Comparison of ENCODE assay signal across 26 cellular contexts in genomic region chr21:36656138-36656537, GRCh38. TPM values are rescaled to one million over a fixed set of nuclear protein-coding genes. Genes with fewer than 3 reads are reported as not detected.
DNase-seq lines count a peak whose midpoint lies in the region; TF ChIP-seq lines count a peak whose summit lies in the region.
"Had no signal": no experiment of that assay in that cellular context is flagged by ENCODE, and none has a peak within 500 bp of the region (broad histone marks: within the 10 kb centered on the region; RNA-seq: fewer than 3 reads in every experiment).

No MANE protein-coding gene starts in this region.

- no peak overlapping the region for H3K4me3 ChIP-seq in kidney epithelial cell (ENCODE audit: low read depth, low read length)
- H3K4me3 ChIP-seq in stomach: no peak overlapping the region
- H3K4me3 ChIP-seq in lower leg skin (ENCODE audit: low read depth, poor library complexity, severe bottlenecking): no peak overlapping the region
- H3K4me3 ChIP-seq: dorsolateral prefrontal cortex, neural progenitor cell had no signal

- H3K9me3 Mint-ChIP-seq in MCF 10A (ENCODE audit: unreplicated experiment): no peaks in the 10 kb centered on the region
- H3K9me3 Mint-ChIP-seq in activated CD4-positive, alpha-beta memory T cell treated with anti-CD3 and anti-CD28 coated beads for 36 hours: no peaks in the 10 kb centered on the region
- H3K9me3 Mint-ChIP-seq: activated T-cell treated with anti-CD3 and anti-CD28 coated beads, Interleukin-2, amount 50 U/mL, for 24 hours; neural progenitor cell had no signal

- H3K27ac Mint-ChIP-seq in MCF 10A (ENCODE audit: low read depth, unreplicated experiment): no peak overlapping the region
- no peak overlapping the region for H3K27ac Mint-ChIP-seq in activated CD4-positive, alpha-beta memory T cell treated with anti-CD3 and anti-CD28 coated beads for 36 hours
- H3K27ac Mint-ChIP-seq: activated T-cell treated with anti-CD3 and anti-CD28 coated beads, Interleukin-2, amount 50 U/mL, for 24 hours; memory B cell; neural progenitor cell; stimulated activated memory B cell treated with anti-CD40 and anti-IgM and Interleukin-4, amounts not matched to agents 10 μg/mL and 1 μg/mL and 100 μg/mL, for 72 hours had no signal

- CTCF ChIA-PET in MCF 10A (lab: Yijun Ruan, JAX): interaction anchor here (0.7 to 2.6 kb wide), 3 partner anchors 25 to 383 kb away, joined by 3 to 12 read pairs (median 3); no protein-coding TSS in a partner anchor
- CTCF ChIA-PET in activated CD4-positive, alpha-beta memory T cell treated with anti-CD3 and anti-CD28 coated beads for 36 hours (lab: Charles Lee): no interaction called here

- no peaks in the 10 kb centered on the region for H3K36me3 Mint-ChIP-seq in MCF 10A (ENCODE audit: insufficient read depth, unreplicated experiment)
- no peaks in the 10 kb centered on the region for H3K36me3 Mint-ChIP-seq in activated CD4-positive, alpha-beta memory T cell treated with anti-CD3 and anti-CD28 coated beads for 36 hours
- H3K36me3 Mint-ChIP-seq: neural progenitor cell; stimulated activated memory B cell treated with anti-CD40 and anti-IgM and Interleukin-4, amounts not matched to agents 10 μg/mL and 1 μg/mL and 100 μg/mL, for 72 hours had no signal

- POLR2A ChIA-PET in MCF 10A (lab: Yijun Ruan, JAX): interaction anchor here (0.8 kb wide), 1 partner anchor 20 kb away, joined by 3 read pairs; no protein-coding TSS in a partner anchor
- POLR2A ChIA-PET in activated CD4-positive, alpha-beta memory T cell treated with anti-CD3 and anti-CD28 coated beads for 36 hours (lab: Charles Lee): no interaction called here

- H3K4me3 Mint-ChIP-seq in MCF 10A (ENCODE audit: unreplicated experiment): no peak overlapping the region
- no peak overlapping the region for H3K4me3 Mint-ChIP-seq in activated CD4-positive, alpha-beta memory T cell treated with anti-CD3 and anti-CD28 coated beads for 36 hours
- H3K4me3 Mint-ChIP-seq: activated T-cell treated with anti-CD3 and anti-CD28 coated beads, Interleukin-2, amount 50 U/mL, for 24 hours; memory B cell; neural progenitor cell; stimulated activated memory B cell treated with anti-CD40 and anti-IgM and Interleukin-4, amounts not matched to agents 10 μg/mL and 1 μg/mL and 100 μg/mL, for 72 hours had no signal

- TF ChIP-seq CTCF in MCF 10A (IDR thresholded peaks at IDR 0.05; ENCODE audit: unreplicated experiment): no peak
- no peak for TF ChIP-seq CTCF in kidney epithelial cell (IDR thresholded peaks at IDR 0.05; ENCODE audit: insufficient read depth, low read length, poor library complexity, severe bottlenecking)
- no peak for TF ChIP-seq CTCF in stomach (IDR thresholded peaks at IDR 0.05)
- no peak for TF ChIP-seq CTCF in lower leg skin (IDR thresholded peaks at IDR 0.05)

- no peaks in the 10 kb centered on the region for H3K4me1 Mint-ChIP-seq in MCF 10A (ENCODE audit: insufficient read depth, unreplicated experiment)
- H3K4me1 Mint-ChIP-seq in activated CD4-positive, alpha-beta memory T cell treated with anti-CD3 and anti-CD28 coated beads for 36 hours (ENCODE audit: low read depth): no peaks in the 10 kb centered on the region
- H3K4me1 Mint-ChIP-seq: memory B cell; neural progenitor cell; stimulated activated memory B cell treated with anti-CD40 and anti-IgM and Interleukin-4, amounts not matched to agents 10 μg/mL and 1 μg/mL and 100 μg/mL, for 72 hours had no signal

- H3K27me3 Mint-ChIP-seq in MCF 10A (ENCODE audit: insufficient read depth, unreplicated experiment): no peaks in the 10 kb centered on the region
- peaks cover 17% of the 10 kb centered on the region for H3K27me3 Mint-ChIP-seq in activated CD4-positive, alpha-beta memory T cell treated with anti-CD3 and anti-CD28 coated beads for 36 hours

- no peaks in the 10 kb centered on the region for H3K36me3 ChIP-seq in kidney epithelial cell (ENCODE audit: control insufficient read depth, insufficient read depth, low read length)
- no peaks in the 10 kb centered on the region for H3K36me3 ChIP-seq in stomach
- H3K36me3 ChIP-seq: neural progenitor cell, WERI-Rb-1 had no signal

- H3K9me3 ChIP-seq in stomach: no peaks in the 10 kb centered on the region

- 26 to 53% (median 35%) methylated on average over 6 of the region's 6 CpGs for WGBS in stomach, 5 donors
- 72 to 76% methylated on average over 6 of the region's 6 CpGs for whole genome bisulfite sequencing in lower leg skin, 2 donors

- BruUV-seq in MCF 10A (replicated peaks; lab: Mats Ljungman, UMichigan): no TSS peak

- peaks cover 0 to 10% (median 2%) of the 10 kb centered on the region in 4 donors for H3K4me1 ChIP-seq in stomach
- H3K4me1 ChIP-seq: neural progenitor cell had no signal

- no peak for TF ChIP-seq EP300 in stomach (IDR thresholded peaks at IDR 0.05)

- peak; percentile 20 for DNase-seq in MV-4-11 (lab: John Stamatoyannopoulos, UW)
- peak; percentile 66 for DNase-seq in MCF 10A (ENCODE audit: unreplicated experiment)
- peak; percentile 23 for DNase-seq in kidney epithelial cell (ENCODE audit: low read depth)
- peak; percentile 49 for DNase-seq in stomach
- no peak for DNase-seq in amygdala (lab: John Stamatoyannopoulos, UW)
- no peak for DNase-seq in activated CD4-positive, alpha-beta memory T cell treated with anti-CD3 and anti-CD28 coated beads for 36 hours
- DNase-seq in lower leg skin (ENCODE audit: low spot score in 2 of 2): no peak
- DNase-seq: activated CD4-positive, alpha-beta T cell treated with anti-CD3 and anti-CD28 coated beads for 48 hours; activated T-cell treated with anti-CD3 and anti-CD28 coated beads, Interleukin-2, amount 50 U/mL, for 24 hours; C1 segment of cervical spinal cord; DND-41; dorsolateral prefrontal cortex; GOT3; IMR-90; NCI-H2029; NCI-H345; NCI-H774; posterior cingulate gyrus; stimulated activated CD4-positive, alpha-beta T cell treated with anti-CD3 and anti-CD28 coated beads, Interleukin-4, amount 100 ng/mL, for 24 hours; WERI-Rb-1 had no signal

- H3K27ac ChIP-seq in stomach: peak overlapping the region in 2 of 5 donors; percentile 54 to 68
- H3K27ac ChIP-seq: neural progenitor cell, WERI-Rb-1 had no signal

- H3K27me3 ChIP-seq in kidney epithelial cell (ENCODE audit: control insufficient read depth, insufficient read depth, low read length) (peaks cover 8% of the 10 kb centered on the region), stomach (peaks cover 0 to 40% (median 0%) of the 10 kb centered on the region in 3 donors)
- H3K27me3 ChIP-seq: neural progenitor cell had no signal

- TF ChIP-seq POLR2A in stomach (IDR thresholded peaks at IDR 0.05): no peak
- no peak for TF ChIP-seq POLR2A in lower leg skin (IDR thresholded peaks at IDR 0.05)

- intact Hi-C loops in MCF 10A (cut with micrococcal nuclease): no loop called here
- intact Hi-C loops in stomach (cut with DNase I; ENCODE audit: low total_unique reads): no loop called here
- intact Hi-C loops in activated CD4-positive, alpha-beta memory T cell treated with anti-CD3 and anti-CD28 coated beads for 36 hours (cut with micrococcal nuclease): no loop called here
- intact Hi-C loops in lower leg skin (cut with DNase I; ENCODE audit: low total_unique reads): no loop called here

RNA-seq across cellular contexts. Expression of gene SIM2, which starts 42.8 kb away (rescaled TPM):
- total RNA-seq in MCF 10A (2022): 11.2 and 14.4 TPM in 2 replicates
- total RNA-seq in kidney epithelial cell: 9.5 and 16.3 TPM in 2 replicates
- total RNA-seq in stomach: 10 to 100 TPM in 4 of 5 donors, not detected in 1; 11.2 to 28.3 (median 20.4) TPM
- 10 to 100 TPM in 1 of 3 donors, 1 to 10 TPM in 2; 3.3 to 14.0 (median 6.9) TPM for polyA plus RNA-seq in stomach
- 1 to 10 TPM; 1.8 to 2.2 TPM for total RNA-seq in activated CD4-positive, alpha-beta memory T cell treated with anti-CD3 and anti-CD28 coated beads for 36 hours
- total RNA-seq in lower leg skin: under 1 TPM in 1 of 4 donors, not detected in 3; 0.36 TPM
- total RNA-seq: cerebellum; sciatic nerve; T-helper 2 cell treated with Interferon-gamma antibody and Interleukin-4, amounts not matched to agents 100 ng/mL and 5 ng/mL, for 36 hours had no signal

Comparison
In these comparisons a context has a peak if more than half of its experiments do, and no peak if none do; other contexts are left out.
1. DNase-seq: peak in MV-4-11 (single experiment), MCF 10A (single experiment), kidney epithelial cell (single experiment) and stomach (single experiment); none in amygdala (0 of 56), activated CD4-positive, alpha-beta memory T cell treated with anti-CD3 and anti-CD28 coated beads for 36 hours (single experiment) and lower leg skin (0 of 2).